ENCODE assay signal across 10 cellular contexts in the genomic region with DNA sequence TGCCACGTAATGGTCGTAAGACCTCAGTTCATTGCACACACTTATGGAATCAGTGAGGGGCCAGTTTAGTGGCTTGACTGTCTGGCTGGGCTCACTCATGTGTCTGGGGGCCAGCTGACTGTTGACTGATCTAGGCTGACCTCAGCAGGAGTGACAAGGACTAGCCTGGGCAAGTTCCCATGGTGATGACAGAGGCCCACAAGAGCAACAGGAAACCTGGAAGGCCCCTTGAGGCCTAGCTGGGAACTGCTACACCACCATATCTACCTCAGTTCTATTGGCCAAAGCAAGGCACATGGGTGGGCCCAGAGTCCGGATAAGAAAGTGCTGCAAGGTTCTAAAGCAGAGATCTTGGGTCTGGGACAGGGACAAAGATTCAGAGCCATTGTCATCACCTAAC. TPM values are rescaled to one million over a fixed set of nuclear protein-coding genes. Genes with fewer than 3 reads are reported as not detected.
A peak's percentile ranks its signal among the peaks of the same experiment; 100 is the strongest.
DNase-seq lines count a peak whose midpoint lies in the region; ATAC-seq and TF ChIP-seq lines count a peak whose summit lies in the region.
"Had no signal": no experiment of that assay in that cellular context is flagged by ENCODE, and none has a peak within 500 bp of the region (broad histone marks: within the 10 kb centered on the region; RNA-seq: fewer than 3 reads in every experiment).

No MANE protein-coding gene starts in this region.

- H3K4me1 ChIP-seq in SJCRH30 = peaks cover 19% of the 10 kb centered on the region
- H3K4me1 ChIP-seq in Peyer's patch = no peaks in the 10 kb centered on the region
- H3K4me1 ChIP-seq: thyroid gland had no signal

- DNase-seq in AG10803 (ENCODE audit: low read depth) (peak; percentile 48), GM13976 (ENCODE audit: low spot score) (peak; percentile 76), SJCRH30 (peak; percentile 68 to 74), glutamatergic neuron (no peak), Peyer's patch (no peak), NCI-H2196 (lab: John Stamatoyannopoulos, UW; ENCODE audit: unreplicated experiment) (no peak)

- H3K36me3 Mint-ChIP-seq in glutamatergic neuron (ENCODE audit: unreplicated experiment) = peaks cover 8% of the 10 kb centered on the region
- H3K36me3 Mint-ChIP-seq: IgD-negative memory B cell had no signal

- H3K27me3 Mint-ChIP-seq in glutamatergic neuron (ENCODE audit: unreplicated experiment) = peaks cover 9% of the 10 kb centered on the region

- peak; percentile 24; the same call in 1 of the 2 replicates for TF ChIP-seq CTCF in AG10803 (conservative IDR thresholded peaks at IDR 0.05; ENCODE audit: low read length)
- no peak for TF ChIP-seq CTCF in GM13976 (IDR thresholded peaks at IDR 0.05; ENCODE audit: borderline replicate concordance, control extremely low read depth, extremely low read depth, insufficient read depth, missing control alignments)
- peak; percentile 37 for TF ChIP-seq CTCF in glutamatergic neuron (IDR thresholded peaks at IDR 0.05; ENCODE audit: partially characterized antibody, unreplicated experiment)
- peak in 3 of 6 experiments; percentile 5 to 26 (median 23) for TF ChIP-seq CTCF in Peyer's patch (IDR thresholded peaks at IDR 0.05)

- peaks cover 13% of the 10 kb centered on the region for H3K9me3 Mint-ChIP-seq in glutamatergic neuron (ENCODE audit: unreplicated experiment)
- H3K9me3 Mint-ChIP-seq: IgD-negative memory B cell had no signal

- H3K27ac ChIP-seq in SJCRH30 = no peak overlapping the region
- H3K27ac ChIP-seq in Peyer's patch = no peak overlapping the region
- H3K27ac ChIP-seq: thyroid gland had no signal

- peaks cover 4% of the 10 kb centered on the region for H3K4me1 Mint-ChIP-seq in glutamatergic neuron (ENCODE audit: low read depth, unreplicated experiment)
- H3K4me1 Mint-ChIP-seq: IgD-negative memory B cell had no signal

- H3K27me3 ChIP-seq in SJCRH30 (no peaks in the 10 kb centered on the region), Peyer's patch (no peaks in the 10 kb centered on the region)
- H3K27me3 ChIP-seq: thyroid gland had no signal

- in situ Hi-C loops in GM13976 (cut with MboI; ENCODE audit: low sequenced_read_pairs, unreplicated experiment) = no loop called here

- no peaks in the 10 kb centered on the region for H3K36me3 ChIP-seq in SJCRH30
- H3K36me3 ChIP-seq in Peyer's patch = no peaks in the 10 kb centered on the region
- H3K36me3 ChIP-seq: thyroid gland had no signal

- no peak overlapping the region for H3K27ac Mint-ChIP-seq in glutamatergic neuron (ENCODE audit: unreplicated experiment)
- H3K27ac Mint-ChIP-seq: IgD-negative memory B cell had no signal

- H3K4me3 Mint-ChIP-seq in glutamatergic neuron (ENCODE audit: unreplicated experiment) = no peak overlapping the region

- TF ChIP-seq POLR2A in Peyer's patch (IDR thresholded peaks at IDR 0.05) = no peak

- H3K4me3 ChIP-seq in AG10803 (ENCODE audit: low read length) (no peak overlapping the region), SJCRH30 (no peak overlapping the region), Peyer's patch (no peak overlapping the region)
- H3K4me3 ChIP-seq: thyroid gland had no signal

- H3K9me3 ChIP-seq in SJCRH30 (replicated peaks) (no peaks in the 10 kb centered on the region), Peyer's patch (no peaks in the 10 kb centered on the region)
- H3K9me3 ChIP-seq: thyroid gland had no signal

- ATAC-seq in HG03558 (IDR thresholded peaks at IDR 0.05; ENCODE audit: extremely low read depth, unreplicated experiment) (peak; percentile 70), HG03159 (IDR thresholded peaks at IDR 0.05; ENCODE audit: unreplicated experiment) (no peak)

RNA-seq across cellular contexts. Expression of a gene that starts 21.3 kb away (rescaled TPM):
- 56.4 and 57.2 TPM in 2 replicates for total RNA-seq in SJCRH30 (2014; rRNA removed; shearing (Covaris generic))
- total RNA-seq in glutamatergic neuron (ENCODE audit: unreplicated experiment) (36.9 TPM), Peyer's patch (10 to 100 TPM in 3 of 4 donors, 1 to 10 TPM in 1; 8.3 to 25.7 (median 21.1) TPM)

Comparison
In these comparisons a context has a peak if more than half of its experiments do, and no peak if none do; other contexts are left out.
1. DNase-seq: peak in AG10803 (single experiment), GM13976 (single experiment) and SJCRH30 (2 of 2); none in glutamatergic neuron (single experiment), Peyer's patch (0 of 3) and NCI-H2196 (single experiment).